1 cellular context compared by ENCODE assay signal in the genomic region with DNA sequence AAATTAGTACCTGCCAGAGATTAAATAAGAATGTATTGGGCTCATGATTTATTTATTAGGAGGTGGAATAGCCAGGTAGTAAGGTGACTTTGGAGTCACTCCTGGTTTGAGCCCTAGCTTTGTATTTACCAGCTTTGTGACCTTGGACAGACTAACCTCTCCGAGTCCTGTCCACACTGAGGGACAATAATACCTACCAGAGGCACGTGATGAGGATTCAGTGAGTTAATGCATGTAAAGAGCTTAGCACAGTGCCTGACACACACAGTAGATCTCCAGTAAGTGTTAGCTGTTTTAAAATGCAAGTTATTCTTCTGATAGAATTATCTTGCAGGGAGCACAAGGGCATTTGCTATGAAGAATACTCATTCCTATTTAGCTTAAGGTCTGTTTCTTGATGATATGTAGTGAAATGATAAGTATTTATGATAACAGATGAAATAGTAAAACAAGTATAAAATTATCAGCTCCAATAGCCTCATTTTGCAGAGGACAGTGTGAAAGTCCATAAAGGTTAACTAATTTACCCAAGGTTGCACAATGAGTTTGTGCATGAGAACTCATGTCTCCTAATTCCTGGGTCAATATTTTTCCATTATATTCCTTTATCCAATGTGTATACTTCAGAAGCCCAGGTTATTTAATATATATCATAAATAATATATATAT.
TF ChIP-seq lines count a peak whose summit lies in the region.

No MANE protein-coding gene starts in this region.

TF ChIP-seq in HepG2, 621 proteins besides CTCF, POLR2A, EP300 and RAD21 (continued from another document and continues in another):
- TF ChIP-seq, protein P1, sequence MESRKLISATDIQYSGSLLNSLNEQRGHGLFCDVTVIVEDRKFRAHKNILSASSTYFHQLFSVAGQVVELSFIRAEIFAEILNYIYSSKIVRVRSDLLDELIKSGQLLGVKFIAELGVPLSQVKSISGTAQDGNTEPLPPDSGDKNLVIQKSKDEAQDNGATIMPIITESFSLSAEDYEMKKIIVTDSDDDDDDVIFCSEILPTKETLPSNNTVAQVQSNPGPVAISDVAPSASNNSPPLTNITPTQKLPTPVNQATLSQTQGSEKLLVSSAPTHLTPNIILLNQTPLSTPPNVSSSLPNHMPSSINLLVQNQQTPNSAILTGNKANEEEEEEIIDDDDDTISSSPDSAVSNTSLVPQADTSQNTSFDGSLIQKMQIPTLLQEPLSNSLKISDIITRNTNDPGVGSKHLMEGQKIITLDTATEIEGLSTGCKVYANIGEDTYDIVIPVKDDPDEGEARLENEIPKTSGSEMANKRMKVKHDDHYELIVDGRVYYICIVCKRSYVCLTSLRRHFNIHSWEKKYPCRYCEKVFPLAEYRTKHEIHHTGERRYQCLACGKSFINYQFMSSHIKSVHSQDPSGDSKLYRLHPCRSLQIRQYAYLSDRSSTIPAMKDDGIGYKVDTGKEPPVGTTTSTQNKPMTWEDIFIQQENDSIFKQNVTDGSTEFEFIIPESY (CRISPR knock-in tag; IDR thresholded peaks at IDR 0.05), result no peak
- TF ChIP-seq TBX3 (IDR thresholded peaks at IDR 0.05; ENCODE audit: borderline replicate concordance) (no peak), NCOR1 (IDR thresholded peaks at IDR 0.05; ENCODE audit: borderline replicate concordance, low read length) (no peak), TP53 (CRISPR knock-in tag; conservative IDR thresholded peaks at IDR 0.05) (no peak), U2AF1 (optimal IDR thresholded peaks at IDR 0.05; ENCODE audit: low read depth, low read length) (no peak), HNRNPH1 (optimal IDR thresholded peaks at IDR 0.05; ENCODE audit: low read depth, low read length) (no peak), ZNF564 (CRISPR knock-in tag; IDR thresholded peaks at IDR 0.05) (no peak), ZNF530 (CRISPR knock-in tag; IDR thresholded peaks at IDR 0.05; ENCODE audit: low read depth) (no peak), ZNF20 (CRISPR knock-in tag; IDR thresholded peaks at IDR 0.05) (no peak), PTBP1 (IDR thresholded peaks at IDR 0.05; ENCODE audit: low read depth, low read length, poor library complexity, severe bottlenecking) (no peak), FOXP1 (IDR thresholded peaks at IDR 0.05) (no peak), FOXP1 (CRISPR knock-in tag; IDR thresholded peaks at IDR 0.05) (peak; percentile 53; the same call in 1 of the 2 replicates), ZNF205 (CRISPR knock-in tag; IDR thresholded peaks at IDR 0.05) (peak; percentile 75), SOX13 (IDR thresholded peaks at IDR 0.05) (peak; percentile 41; the same call in 1 of the 2 replicates), SOX13 (CRISPR knock-in tag; conservative IDR thresholded peaks at IDR 0.05 in 1 of 2, IDR thresholded peaks at IDR 0.05 in 1 of 2) (peak in 1 of 2 experiments; percentile 89; a peak in 2 of 4 replicates), TBP (CRISPR knock-in tag; IDR thresholded peaks at IDR 0.05) (no peak), MIXL1 (CRISPR knock-in tag; IDR thresholded peaks at IDR 0.05) (peak; percentile 82), AHR (CRISPR knock-in tag; IDR thresholded peaks at IDR 0.05) (no peak), ZFP41 (CRISPR knock-in tag; IDR thresholded peaks at IDR 0.05; ENCODE audit: borderline replicate concordance) (no peak), KLF15 (CRISPR knock-in tag; IDR thresholded peaks at IDR 0.05; ENCODE audit: borderline replicate concordance) (no peak), DPF2 (CRISPR knock-in tag; IDR thresholded peaks at IDR 0.05; ENCODE audit: borderline replicate concordance, low read depth) (no peak), KAT7 (CRISPR knock-in tag; IDR thresholded peaks at IDR 0.05; ENCODE audit: borderline replicate concordance) (no peak), TEAD3 (CRISPR knock-in tag; optimal IDR thresholded peaks at IDR 0.05; ENCODE audit: borderline replicate concordance) (peak; percentile 33), FOSL2 (CRISPR knock-in tag; IDR thresholded peaks at IDR 0.05) (0 out of 2 replicates have a peak, but pooled peaks have one; percentile 35)
- TF ChIP-seq, protein P2, sequence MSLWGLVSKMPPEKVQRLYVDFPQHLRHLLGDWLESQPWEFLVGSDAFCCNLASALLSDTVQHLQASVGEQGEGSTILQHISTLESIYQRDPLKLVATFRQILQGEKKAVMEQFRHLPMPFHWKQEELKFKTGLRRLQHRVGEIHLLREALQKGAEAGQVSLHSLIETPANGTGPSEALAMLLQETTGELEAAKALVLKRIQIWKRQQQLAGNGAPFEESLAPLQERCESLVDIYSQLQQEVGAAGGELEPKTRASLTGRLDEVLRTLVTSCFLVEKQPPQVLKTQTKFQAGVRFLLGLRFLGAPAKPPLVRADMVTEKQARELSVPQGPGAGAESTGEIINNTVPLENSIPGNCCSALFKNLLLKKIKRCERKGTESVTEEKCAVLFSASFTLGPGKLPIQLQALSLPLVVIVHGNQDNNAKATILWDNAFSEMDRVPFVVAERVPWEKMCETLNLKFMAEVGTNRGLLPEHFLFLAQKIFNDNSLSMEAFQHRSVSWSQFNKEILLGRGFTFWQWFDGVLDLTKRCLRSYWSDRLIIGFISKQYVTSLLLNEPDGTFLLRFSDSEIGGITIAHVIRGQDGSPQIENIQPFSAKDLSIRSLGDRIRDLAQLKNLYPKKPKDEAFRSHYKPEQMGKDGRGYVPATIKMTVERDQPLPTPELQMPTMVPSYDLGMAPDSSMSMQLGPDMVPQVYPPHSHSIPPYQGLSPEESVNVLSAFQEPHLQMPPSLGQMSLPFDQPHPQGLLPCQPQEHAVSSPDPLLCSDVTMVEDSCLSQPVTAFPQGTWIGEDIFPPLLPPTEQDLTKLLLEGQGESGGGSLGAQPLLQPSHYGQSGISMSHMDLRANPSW (CRISPR knock-in tag; IDR thresholded peaks at IDR 0.05; ENCODE audit: borderline replicate concordance), result 0 out of 2 replicates have a peak, but pooled peaks have one; percentile 48
- TF ChIP-seq, protein P3, sequence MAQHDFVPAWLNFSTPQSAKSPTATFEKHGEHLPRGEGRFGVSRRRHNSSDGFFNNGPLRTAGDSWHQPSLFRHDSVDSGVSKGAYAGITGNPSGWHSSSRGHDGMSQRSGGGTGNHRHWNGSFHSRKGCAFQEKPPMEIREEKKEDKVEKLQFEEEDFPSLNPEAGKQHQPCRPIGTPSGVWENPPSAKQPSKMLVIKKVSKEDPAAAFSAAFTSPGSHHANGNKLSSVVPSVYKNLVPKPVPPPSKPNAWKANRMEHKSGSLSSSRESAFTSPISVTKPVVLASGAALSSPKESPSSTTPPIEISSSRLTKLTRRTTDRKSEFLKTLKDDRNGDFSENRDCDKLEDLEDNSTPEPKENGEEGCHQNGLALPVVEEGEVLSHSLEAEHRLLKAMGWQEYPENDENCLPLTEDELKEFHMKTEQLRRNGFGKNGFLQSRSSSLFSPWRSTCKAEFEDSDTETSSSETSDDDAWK (CRISPR knock-in tag; IDR thresholded peaks at IDR 0.05), result no peak
- TF ChIP-seq, protein P4, sequence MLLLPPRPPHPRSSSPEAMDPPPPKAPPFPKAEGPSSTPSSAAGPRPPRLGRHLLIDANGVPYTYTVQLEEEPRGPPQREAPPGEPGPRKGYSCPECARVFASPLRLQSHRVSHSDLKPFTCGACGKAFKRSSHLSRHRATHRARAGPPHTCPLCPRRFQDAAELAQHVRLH (CRISPR knock-in tag; IDR thresholded peaks at IDR 0.05; ENCODE audit: borderline replicate concordance, low read depth), result 0 out of 2 replicates have a peak, but pooled peaks have one; percentile 57
- TF ChIP-seq, protein P5, sequence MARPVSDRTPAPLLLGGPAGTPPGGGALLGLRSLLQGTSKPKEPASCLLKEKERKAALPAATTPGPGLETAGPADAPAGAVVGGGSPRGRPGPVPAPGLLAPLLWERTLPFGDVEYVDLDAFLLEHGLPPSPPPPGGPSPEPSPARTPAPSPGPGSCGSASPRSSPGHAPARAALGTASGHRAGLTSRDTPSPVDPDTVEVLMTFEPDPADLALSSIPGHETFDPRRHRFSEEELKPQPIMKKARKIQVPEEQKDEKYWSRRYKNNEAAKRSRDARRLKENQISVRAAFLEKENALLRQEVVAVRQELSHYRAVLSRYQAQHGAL (CRISPR knock-in tag; IDR thresholded peaks at IDR 0.05; ENCODE audit: not compliant biosample characterization), result no peak
- TF ChIP-seq, protein P6, sequence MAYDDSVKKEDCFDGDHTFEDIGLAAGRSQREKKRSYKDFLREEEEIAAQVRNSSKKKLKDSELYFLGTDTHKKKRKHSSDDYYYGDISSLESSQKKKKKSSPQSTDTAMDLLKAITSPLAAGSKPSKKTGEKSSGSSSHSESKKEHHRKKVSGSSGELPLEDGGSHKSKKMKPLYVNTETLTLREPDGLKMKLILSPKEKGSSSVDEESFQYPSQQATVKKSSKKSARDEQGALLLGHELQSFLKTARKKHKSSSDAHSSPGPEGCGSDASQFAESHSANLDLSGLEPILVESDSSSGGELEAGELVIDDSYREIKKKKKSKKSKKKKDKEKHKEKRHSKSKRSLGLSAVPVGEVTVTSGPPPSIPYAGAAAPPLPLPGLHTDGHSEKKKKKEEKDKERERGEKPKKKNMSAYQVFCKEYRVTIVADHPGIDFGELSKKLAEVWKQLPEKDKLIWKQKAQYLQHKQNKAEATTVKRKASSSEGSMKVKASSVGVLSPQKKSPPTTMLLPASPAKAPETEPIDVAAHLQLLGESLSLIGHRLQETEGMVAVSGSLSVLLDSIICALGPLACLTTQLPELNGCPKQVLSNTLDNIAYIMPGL (CRISPR knock-in tag; IDR thresholded peaks at IDR 0.05; ENCODE audit: borderline replicate concordance in 1 of 2, low read depth in 1 of 2), result no peak; a peak in 2 of 4 replicates
- TF ChIP-seq, protein P7, sequence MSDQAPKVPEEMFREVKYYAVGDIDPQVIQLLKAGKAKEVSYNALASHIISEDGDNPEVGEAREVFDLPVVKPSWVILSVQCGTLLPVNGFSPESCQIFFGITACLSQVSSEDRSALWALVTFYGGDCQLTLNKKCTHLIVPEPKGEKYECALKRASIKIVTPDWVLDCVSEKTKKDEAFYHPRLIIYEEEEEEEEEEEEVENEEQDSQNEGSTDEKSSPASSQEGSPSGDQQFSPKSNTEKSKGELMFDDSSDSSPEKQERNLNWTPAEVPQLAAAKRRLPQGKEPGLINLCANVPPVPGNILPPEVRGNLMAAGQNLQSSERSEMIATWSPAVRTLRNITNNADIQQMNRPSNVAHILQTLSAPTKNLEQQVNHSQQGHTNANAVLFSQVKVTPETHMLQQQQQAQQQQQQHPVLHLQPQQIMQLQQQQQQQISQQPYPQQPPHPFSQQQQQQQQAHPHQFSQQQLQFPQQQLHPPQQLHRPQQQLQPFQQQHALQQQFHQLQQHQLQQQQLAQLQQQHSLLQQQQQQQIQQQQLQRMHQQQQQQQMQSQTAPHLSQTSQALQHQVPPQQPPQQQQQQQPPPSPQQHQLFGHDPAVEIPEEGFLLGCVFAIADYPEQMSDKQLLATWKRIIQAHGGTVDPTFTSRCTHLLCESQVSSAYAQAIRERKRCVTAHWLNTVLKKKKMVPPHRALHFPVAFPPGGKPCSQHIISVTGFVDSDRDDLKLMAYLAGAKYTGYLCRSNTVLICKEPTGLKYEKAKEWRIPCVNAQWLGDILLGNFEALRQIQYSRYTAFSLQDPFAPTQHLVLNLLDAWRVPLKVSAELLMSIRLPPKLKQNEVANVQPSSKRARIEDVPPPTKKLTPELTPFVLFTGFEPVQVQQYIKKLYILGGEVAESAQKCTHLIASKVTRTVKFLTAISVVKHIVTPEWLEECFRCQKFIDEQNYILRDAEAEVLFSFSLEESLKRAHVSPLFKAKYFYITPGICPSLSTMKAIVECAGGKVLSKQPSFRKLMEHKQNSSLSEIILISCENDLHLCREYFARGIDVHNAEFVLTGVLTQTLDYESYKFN (CRISPR knock-in tag; conservative IDR thresholded peaks at IDR 0.05), result peak; percentile 47
- TF ChIP-seq, protein P8, sequence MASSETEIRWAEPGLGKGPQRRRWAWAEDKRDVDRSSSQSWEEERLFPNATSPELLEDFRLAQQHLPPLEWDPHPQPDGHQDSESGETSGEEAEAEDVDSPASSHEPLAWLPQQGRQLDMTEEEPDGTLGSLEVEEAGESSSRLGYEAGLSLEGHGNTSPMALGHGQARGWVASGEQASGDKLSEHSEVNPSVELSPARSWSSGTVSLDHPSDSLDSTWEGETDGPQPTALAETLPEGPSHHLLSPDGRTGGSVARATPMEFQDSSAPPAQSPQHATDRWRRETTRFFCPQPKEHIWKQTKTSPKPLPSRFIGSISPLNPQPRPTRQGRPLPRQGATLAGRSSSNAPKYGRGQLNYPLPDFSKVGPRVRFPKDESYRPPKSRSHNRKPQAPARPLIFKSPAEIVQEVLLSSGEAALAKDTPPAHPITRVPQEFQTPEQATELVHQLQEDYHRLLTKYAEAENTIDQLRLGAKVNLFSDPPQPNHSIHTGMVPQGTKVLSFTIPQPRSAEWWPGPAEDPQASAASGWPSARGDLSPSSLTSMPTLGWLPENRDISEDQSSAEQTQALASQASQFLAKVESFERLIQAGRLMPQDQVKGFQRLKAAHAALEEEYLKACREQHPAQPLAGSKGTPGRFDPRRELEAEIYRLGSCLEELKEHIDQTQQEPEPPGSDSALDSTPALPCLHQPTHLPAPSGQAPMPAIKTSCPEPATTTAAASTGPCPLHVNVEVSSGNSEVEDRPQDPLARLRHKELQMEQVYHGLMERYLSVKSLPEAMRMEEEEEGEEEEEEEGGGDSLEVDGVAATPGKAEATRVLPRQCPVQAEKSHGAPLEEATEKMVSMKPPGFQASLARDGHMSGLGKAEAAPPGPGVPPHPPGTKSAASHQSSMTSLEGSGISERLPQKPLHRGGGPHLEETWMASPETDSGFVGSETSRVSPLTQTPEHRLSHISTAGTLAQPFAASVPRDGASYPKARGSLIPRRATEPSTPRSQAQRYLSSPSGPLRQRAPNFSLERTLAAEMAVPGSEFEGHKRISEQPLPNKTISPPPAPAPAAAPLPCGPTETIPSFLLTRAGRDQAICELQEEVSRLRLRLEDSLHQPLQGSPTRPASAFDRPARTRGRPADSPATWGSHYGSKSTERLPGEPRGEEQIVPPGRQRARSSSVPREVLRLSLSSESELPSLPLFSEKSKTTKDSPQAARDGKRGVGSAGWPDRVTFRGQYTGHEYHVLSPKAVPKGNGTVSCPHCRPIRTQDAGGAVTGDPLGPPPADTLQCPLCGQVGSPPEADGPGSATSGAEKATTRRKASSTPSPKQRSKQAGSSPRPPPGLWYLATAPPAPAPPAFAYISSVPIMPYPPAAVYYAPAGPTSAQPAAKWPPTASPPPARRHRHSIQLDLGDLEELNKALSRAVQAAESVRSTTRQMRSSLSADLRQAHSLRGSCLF (CRISPR knock-in tag; IDR thresholded peaks at IDR 0.05; ENCODE audit: borderline replicate concordance), result no peak
- TF ChIP-seq, protein P9, sequence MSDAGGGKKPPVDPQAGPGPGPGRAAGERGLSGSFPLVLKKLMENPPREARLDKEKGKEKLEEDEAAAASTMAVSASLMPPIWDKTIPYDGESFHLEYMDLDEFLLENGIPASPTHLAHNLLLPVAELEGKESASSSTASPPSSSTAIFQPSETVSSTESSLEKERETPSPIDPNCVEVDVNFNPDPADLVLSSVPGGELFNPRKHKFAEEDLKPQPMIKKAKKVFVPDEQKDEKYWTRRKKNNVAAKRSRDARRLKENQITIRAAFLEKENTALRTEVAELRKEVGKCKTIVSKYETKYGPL (CRISPR knock-in tag; IDR thresholded peaks at IDR 0.05), result no peak
